Comparison of ENCODE assay signal across 38 cellular contexts in the genomic region with DNA sequence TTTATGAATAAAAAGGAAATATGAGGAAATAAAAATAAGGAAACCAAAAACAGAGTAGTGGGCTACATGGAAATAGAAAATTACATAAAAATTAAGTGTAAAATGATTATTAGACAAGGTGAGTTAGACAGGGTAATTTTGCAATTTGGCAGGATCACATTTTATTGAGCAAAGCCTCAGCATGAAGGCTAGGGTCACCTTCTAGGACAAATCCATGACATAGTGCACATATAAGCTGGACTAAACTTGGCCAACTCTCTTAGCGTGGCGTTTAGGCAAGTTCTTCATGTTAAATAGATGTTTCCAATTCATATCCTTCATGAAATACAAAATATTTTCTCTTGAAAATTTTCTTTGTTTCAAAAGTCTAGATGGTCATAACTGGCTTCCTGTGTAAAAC. TPM values are rescaled to one million over a fixed set of nuclear protein-coding genes. Genes with fewer than 3 reads are reported as not detected.
"Had no signal": no experiment of that assay in that cellular context is flagged by ENCODE, and none has a peak within 500 bp of the region (broad histone marks: within the 10 kb centered on the region; RNA-seq: fewer than 3 reads in every experiment).

No MANE protein-coding gene starts in this region.

- H3K4me1 ChIP-seq: adrenal gland, body of pancreas, breast epithelium had no signal

- H3K9me3 ChIP-seq: adrenal gland, body of pancreas, breast epithelium had no signal

- H3K27me3 ChIP-seq: adrenal gland, body of pancreas, brain microvascular endothelial cell, breast epithelium had no signal

- H3K4me3 ChIP-seq: adrenal gland, body of pancreas, breast epithelium had no signal

- H3K27ac ChIP-seq: adrenal gland, body of pancreas, brain microvascular endothelial cell, breast epithelium, VCaP had no signal

- ATAC-seq: activated CD8-positive, alpha-beta T cell treated with anti-CD3 and anti-CD28 coated beads for 36 hours; activated naive CD4-positive, alpha-beta T cell treated with anti-CD3 and anti-CD28 coated beads, Interleukin-2, amount 50 U/mL, for 72 hours; activated T-cell treated with anti-CD3 and anti-CD28 coated beads, Interleukin-2, amount 50 U/mL, for 4 hours; activated T-cell treated with anti-CD3 and anti-CD28 coated beads, Interleukin-2, amount 50 U/mL, for 72 hours; activated T-helper 17 cell treated with anti-CD3 and anti-CD28 coated beads, Interleukin-2, amount 50 U/mL, for 72 hours; body of pancreas had no signal

- FAIRE-seq: astrocyte, TTC549 had no signal

- DNase-seq: activated B cell treated with CpG ODN at 0.5 μM for 24 hours; activated CD4-positive, alpha-beta memory T cell treated with anti-CD3 and anti-CD28 coated beads for 36 hours; activated CD4-positive, alpha-beta T cell treated with anti-CD3 and anti-CD28 coated beads for 4 hours; activated CD4-positive, alpha-beta T cell treated with anti-CD3 and anti-CD28 coated beads, Interleukin-2, amount 10 ng/mL, durations not matched to agents 24 days and 14 days; activated CD4-positive, alpha-beta T cell treated with anti-CD3 and anti-CD28 coated beads, Interleukin-2, amount 50 U/mL, for 1 hour; activated CD4-positive, alpha-beta T cell treated with anti-CD3 and anti-CD28 coated beads, Interleukin-2, amount 50 U/mL, for 4 hours; activated CD4-positive, CD25-positive, alpha-beta regulatory T cell treated with anti-CD3 and anti-CD28 coated beads, Interleukin-2, amount 50 U/mL, for 72 hours; activated CD8-positive, alpha-beta memory T cell treated with anti-CD3 and anti-CD28 coated beads, Interleukin-2, amount 50 U/mL, for 4 hours; activated CD8-positive, alpha-beta T cell treated with anti-CD3 and anti-CD28 coated beads for 36 hours; activated effector memory CD4-positive, alpha-beta T cell treated with anti-CD3 and anti-CD28 coated beads, Interleukin-2, amount 50 U/mL, for 16 hours; activated gamma-delta T cell treated with Interleukin-2 at 50 U/mL for 16 hours; activated naive CD4-positive, alpha-beta T cell; activated naive CD4-positive, alpha-beta T cell treated with anti-CD3 and anti-CD28 coated beads for 36 hours; activated naive CD4-positive, alpha-beta T cell treated with anti-CD3 and anti-CD28 coated beads, Interleukin-2, amount 50 U/mL, for 16 hours; activated naive CD8-positive, alpha-beta T cell treated with anti-CD3 and anti-CD28 coated beads for 36 hours; activated T-cell treated with anti-CD3 and anti-CD28 coated beads for 4 hours; activated T-cell treated with anti-CD3 and anti-CD28 coated beads, Interleukin-2, amount 50 U/mL, for 1 hour; activated T-cell treated with anti-CD3 and anti-CD28 coated beads, Interleukin-2, amount 50 U/mL, for 4 hours; activated T-cell treated with anti-CD3 and anti-CD28 coated beads, Interleukin-2, amount 50 U/mL, for 72 hours; adrenal gland; amniotic stem cell; aorta; body of pancreas; brain microvascular endothelial cell; central memory CD4-positive, alpha-beta T cell; T-helper 1 cell; T-helper 2 cell; T-helper 9 cell had no signal

- H3K36me3 ChIP-seq: adrenal gland, brain microvascular endothelial cell, breast epithelium had no signal

RNA-seq across cellular contexts. Expression of a gene that starts 25.7 kb away (rescaled TPM):
- total RNA-seq: activated B cell treated with CpG ODN at 0.5 μM for 24 hours; activated CD4-positive, alpha-beta memory T cell treated with anti-CD3 and anti-CD28 coated beads for 36 hours; activated CD4-positive, alpha-beta T cell treated with anti-CD3 and anti-CD28 coated beads, Interleukin-2, amount 10 ng/mL, durations not matched to agents 24 days and 14 days; activated CD8-positive, alpha-beta memory T cell treated with anti-CD3 and anti-CD28 coated beads for 36 hours; activated CD8-positive, alpha-beta T cell treated with anti-CD3 and anti-CD28 coated beads for 36 hours; activated naive CD4-positive, alpha-beta T cell treated with anti-CD3 and anti-CD28 coated beads for 36 hours; activated naive CD4-positive, alpha-beta T cell treated with anti-CD3 and anti-CD28 coated beads, Interleukin-2, amount 50 U/mL, for 72 hours; activated naive CD8-positive, alpha-beta T cell treated with anti-CD3 and anti-CD28 coated beads for 36 hours; activated T-cell treated with anti-CD3 and anti-CD28 coated beads, Interleukin-2, amount 50 U/mL, for 72 hours; activated T-helper 1 cell treated with anti-CD3 and anti-CD28 coated beads, Interleukin-12 subunit alpha, Interleukin-12 subunit beta, Interleukin-2, Interleukin-4 antibody, amounts not matched to agents 30 ng/mL and 10 ng/mL and 1 ng/mL, durations not matched to agents 14 hours and 24 hours and 36 hours; activated T-helper 17 cell treated with anti-CD3 and anti-CD28 coated beads, Interleukin-2, amount 50 U/mL, for 72 hours; aorta; cardiac septum; cerebellum had no signal
